Comparison of ENCODE assay signal across 1 cellular context in the genomic region with DNA sequence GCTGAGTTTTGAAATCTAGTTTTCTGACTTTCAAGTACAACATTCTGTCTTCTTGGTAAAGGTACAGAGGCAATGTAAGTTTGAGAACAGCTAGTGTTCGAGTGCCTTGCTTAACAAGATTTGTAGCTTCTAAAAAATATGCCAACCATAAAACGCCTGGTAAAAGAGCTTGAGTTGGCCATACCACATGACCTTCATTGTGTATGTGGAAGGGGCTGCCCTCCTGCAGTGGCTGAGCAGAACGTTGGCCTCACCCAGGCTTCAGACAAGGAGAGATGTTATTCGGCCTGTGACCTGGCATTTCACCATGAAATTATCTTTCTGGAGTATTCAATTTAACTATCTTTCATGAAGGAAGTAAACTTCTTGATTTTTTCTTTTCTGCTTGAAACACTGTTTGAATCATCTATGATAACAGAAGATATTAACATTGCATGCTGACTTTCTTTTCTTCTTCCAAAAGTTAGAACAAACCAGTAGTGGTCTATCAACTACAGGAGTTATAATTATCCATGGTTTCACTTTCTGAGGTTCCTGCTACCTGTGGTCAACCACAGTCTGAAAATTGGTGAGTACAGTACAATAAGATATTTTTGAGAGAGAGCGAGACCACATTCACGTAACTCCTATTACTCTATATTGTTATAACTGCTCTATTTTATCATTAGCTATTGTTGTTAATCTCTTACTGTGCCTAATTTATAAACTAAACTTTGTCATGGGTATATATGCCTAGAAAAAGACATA.
A peak's percentile ranks its signal among the peaks of the same experiment; 100 is the strongest.
TF ChIP-seq lines count a peak whose summit lies in the region.

No MANE protein-coding gene starts in this region.

TF ChIP-seq in GM12878, 131 proteins besides CTCF, POLR2A, EP300 and RAD21:
- TF ChIP-seq NFIC (IDR thresholded peaks at IDR 0.05; ENCODE audit: low read depth, low read length) (peak; percentile 34; the same call in 1 of the 2 replicates), ZNF622 (IDR thresholded peaks at IDR 0.05) (no peak), IKZF2 (IDR thresholded peaks at IDR 0.05) (peak in 1 of 2 experiments; percentile 24; a peak in 1 of 4 replicates), RUNX3 (IDR thresholded peaks at IDR 0.05; ENCODE audit: low read length) (peak; percentile 86)
